8 cellular contexts compared by ENCODE assay signal in genomic region chr11:45233121-45233803, GRCh38. TPM values are rescaled to one million over a fixed set of nuclear protein-coding genes. Genes with fewer than 3 reads are reported as not detected.
DNase-seq lines count a peak whose midpoint lies in the region; ATAC-seq and TF ChIP-seq lines count a peak whose summit lies in the region.

No MANE protein-coding gene starts in this region.

- H3K36me3 ChIP-seq in uterus, result no peaks in the 10 kb centered on the region

- ATAC-seq in HG03521 (IDR thresholded peaks at IDR 0.05; ENCODE audit: unreplicated experiment), result peak; percentile 81

- intact Hi-C loops in posterior cingulate gyrus (cut with DNase I) (no loop called here), uterus (cut with DNase I; ENCODE audit: low total_unique reads) (loop anchor here (10.0 kb wide), 1 partner anchor 118 kb away; no protein-coding TSS in a partner anchor)

- H3K4me3 ChIP-seq in uterus, result no peak overlapping the region

- no peaks in the 10 kb centered on the region for H3K9me3 ChIP-seq in uterus

- TF ChIP-seq CTCF in uterus (IDR thresholded peaks at IDR 0.05), result peak; percentile 67 to 90 (median 76)

- DNase-seq in NOMO-1 (lab: John Stamatoyannopoulos, UW; ENCODE audit: unreplicated experiment in 2 of 2), result peak; percentile 12 to 29
- no peak for DNase-seq in NOMO-1 treated with DMSO at 0.1 percent for 48 hours (lab: John Stamatoyannopoulos, UW; ENCODE audit: unreplicated experiment)
- peak; percentile 48 to 49 for DNase-seq in SHP77 (lab: John Stamatoyannopoulos, UW)
- DNase-seq in activated effector memory CD4-positive, alpha-beta T cell treated with Interleukin-2 at 50 U/mL for 16 hours, result peak; percentile 35
- peak; percentile 83 for DNase-seq in germinal center (ENCODE audit: low spot score)
- peak; percentile 54 to 95 (median 76) for DNase-seq in posterior cingulate gyrus
- peak; percentile 77 to 78 for DNase-seq in uterus

- H3K4me1 ChIP-seq in uterus, result no peaks in the 10 kb centered on the region

- H3K27ac ChIP-seq in uterus, result no peak overlapping the region

- no peaks in the 10 kb centered on the region for H3K27me3 ChIP-seq in uterus

- no peak for TF ChIP-seq POLR2A in uterus (IDR thresholded peaks at IDR 0.05)

RNA-seq across cellular contexts. Expression of gene SYT13, which starts 52.9 kb away (rescaled TPM):
- total RNA-seq in uterus, result 1 to 10 TPM in 1 of 4 donors, not detected in 3; 4.9 TPM
